Comparison of ENCODE assay signal across 27 cellular contexts in the genomic region with DNA sequence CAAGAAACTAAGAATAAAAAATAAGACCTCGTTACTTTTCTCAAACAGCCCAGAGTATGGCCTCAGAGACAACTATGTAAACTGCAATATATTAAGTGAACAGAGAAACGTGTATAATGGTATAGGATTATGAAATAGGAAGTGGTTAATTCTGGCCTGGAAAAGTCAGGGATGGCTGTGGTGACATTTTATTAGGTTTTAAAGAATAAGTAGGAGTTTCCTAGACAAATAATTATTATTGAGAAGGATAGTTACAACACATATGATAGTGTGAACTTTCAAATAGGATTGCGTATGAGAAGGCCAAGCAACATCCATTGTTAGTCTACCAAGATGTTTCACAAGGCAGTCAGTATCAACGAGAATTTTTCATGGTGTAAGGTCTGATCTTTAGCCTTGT.
"Had no signal": no experiment of that assay in that cellular context is flagged by ENCODE, and none has a peak within 500 bp of the region (broad histone marks: within the 10 kb centered on the region; RNA-seq: fewer than 3 reads in every experiment).

No MANE protein-coding gene starts in this region.

- DNase-seq: activated CD4-positive, alpha-beta memory T cell treated with anti-CD3 and anti-CD28 coated beads, Interleukin-2, amount 10 ng/mL, durations not matched to agents 7 days and 5 days; activated CD4-positive, alpha-beta T cell treated with anti-CD3 and anti-CD28 coated beads for 36 hours; activated CD4-positive, alpha-beta T cell treated with anti-CD3 and anti-CD28 coated beads, Interleukin-2, amount 50 U/mL, for 1 hour; activated gamma-delta T cell; activated naive CD4-positive, alpha-beta T cell treated with anti-CD3 and anti-CD28 coated beads for 36 hours; activated T-cell treated with anti-CD3 and anti-CD28 coated beads for 4 hours; activated T-cell treated with anti-CD3 and anti-CD28 coated beads, Interleukin-2, amount 50 U/mL, for 48 hours; amygdala; MG63; NCI-H1092 treated with DMSO at 0.1 percent for 48 hours; NCI-H1436; NCI-H1694 treated with DMSO at 0.1 percent for 48 hours; NCI-H2029 treated with DMSO at 0.1 percent for 48 hours; NCI-H345; NCI-H510A; NCI-H526 treated with DMSO at 0.1 percent for 48 hours; NCI-H82; SIG-M5; T-cell; T-helper 2 cell; T1000; WERI-Rb-1 had no signal

- H3K4me2 ChIP-seq: KMS-11 had no signal

- H3K27ac Mint-ChIP-seq: activated CD4-positive, alpha-beta memory T cell treated with anti-CD3 and anti-CD28 coated beads, Interleukin-2, amount 10 ng/mL, durations not matched to agents 7 days and 5 days; activated CD4-positive, alpha-beta T cell treated with anti-CD3 and anti-CD28 coated beads for 36 hours; activated naive CD4-positive, alpha-beta T cell treated with anti-CD3 and anti-CD28 coated beads for 36 hours; activated naive CD8-positive, alpha-beta T cell; activated T-helper 17 cell treated with anti-CD3 and anti-CD28 coated beads, Interleukin-2, amount 50 U/mL, for 72 hours; brain; T-cell had no signal

- H3K4me3 ChIP-seq: MG63 had no signal

- H3K27me3 ChIP-seq: MG63 had no signal

- H3K4me1 Mint-ChIP-seq: activated CD4-positive, alpha-beta memory T cell treated with anti-CD3 and anti-CD28 coated beads, Interleukin-2, amount 10 ng/mL, durations not matched to agents 7 days and 5 days; activated CD4-positive, alpha-beta T cell treated with anti-CD3 and anti-CD28 coated beads for 36 hours; activated T-helper 17 cell treated with anti-CD3 and anti-CD28 coated beads, Interleukin-2, amount 50 U/mL, for 72 hours; T-cell had no signal

- H3K4me3 Mint-ChIP-seq: activated CD4-positive, alpha-beta memory T cell treated with anti-CD3 and anti-CD28 coated beads, Interleukin-2, amount 10 ng/mL, durations not matched to agents 7 days and 5 days; activated CD4-positive, alpha-beta T cell treated with anti-CD3 and anti-CD28 coated beads for 36 hours; activated naive CD4-positive, alpha-beta T cell treated with anti-CD3 and anti-CD28 coated beads for 36 hours; activated naive CD8-positive, alpha-beta T cell; activated T-helper 17 cell treated with anti-CD3 and anti-CD28 coated beads, Interleukin-2, amount 50 U/mL, for 72 hours; brain; central memory CD8-positive, alpha-beta T cell; T-cell had no signal

- H3K9me3 Mint-ChIP-seq: activated T-helper 17 cell treated with anti-CD3 and anti-CD28 coated beads, Interleukin-2, amount 50 U/mL, for 72 hours; central memory CD8-positive, alpha-beta T cell had no signal

- ATAC-seq: activated CD4-positive, alpha-beta T cell treated with anti-CD3 and anti-CD28 coated beads for 36 hours; activated T-helper 17 cell treated with anti-CD3 and anti-CD28 coated beads, Interleukin-2, amount 50 U/mL, for 72 hours; T-cell had no signal

- H3K27ac ChIP-seq: KMS-11, WERI-Rb-1 had no signal

- H3K27me3 Mint-ChIP-seq: activated naive CD8-positive, alpha-beta T cell had no signal

- H3K36me3 ChIP-seq: MG63, WERI-Rb-1 had no signal

- H3K9ac ChIP-seq: KMS-11 had no signal

- H3K36me3 Mint-ChIP-seq: brain had no signal
